In the genomic region with DNA sequence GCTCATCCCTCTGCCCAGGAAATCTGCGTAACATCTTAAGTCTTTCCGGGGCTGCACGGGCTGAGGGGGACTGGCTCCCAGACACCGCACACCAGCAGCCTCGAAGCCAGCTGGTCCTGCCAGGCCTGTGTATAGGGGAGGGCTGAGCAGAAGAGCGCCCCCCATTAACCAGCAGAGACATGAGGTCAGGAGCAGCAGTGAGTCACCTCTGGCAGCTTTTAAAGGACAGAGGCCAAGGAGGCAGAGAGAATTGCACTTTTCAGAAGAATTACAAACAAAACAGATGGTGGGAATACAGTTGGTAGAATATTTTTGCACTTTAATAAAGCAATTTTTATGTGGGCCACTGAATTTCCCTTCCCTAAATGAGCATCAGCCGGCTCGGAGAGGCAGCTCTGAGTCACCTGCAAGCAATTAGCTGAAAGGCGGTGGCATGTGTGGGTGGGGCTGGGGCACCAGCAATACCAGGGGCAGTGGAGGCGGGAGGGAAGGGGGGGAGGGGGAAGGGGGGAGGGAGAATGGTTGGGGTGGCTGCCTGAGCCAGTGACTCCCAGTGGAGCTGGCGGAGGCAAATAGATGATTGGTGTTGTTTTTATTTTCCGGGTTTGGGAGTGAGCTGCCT, we compare ENCODE assay signal across 1 cellular context.
TF ChIP-seq lines count a peak whose summit lies in the region.

No MANE protein-coding gene starts in this region.

TF ChIP-seq in H1, 55 proteins besides CTCF, POLR2A, EP300 and RAD21 (continued from another document):
- no peak for TF ChIP-seq RBBP5 (IDR thresholded peaks at IDR 0.05; ENCODE audit: borderline replicate concordance, low read depth, low read length)
- TF ChIP-seq TAF1 (IDR thresholded peaks at IDR 0.05; ENCODE audit: low read depth, low read length): no peak
- no peak for TF ChIP-seq BRCA1 (IDR thresholded peaks at IDR 0.05; ENCODE audit: low read depth, low read length)
- TF ChIP-seq, protein P1, sequence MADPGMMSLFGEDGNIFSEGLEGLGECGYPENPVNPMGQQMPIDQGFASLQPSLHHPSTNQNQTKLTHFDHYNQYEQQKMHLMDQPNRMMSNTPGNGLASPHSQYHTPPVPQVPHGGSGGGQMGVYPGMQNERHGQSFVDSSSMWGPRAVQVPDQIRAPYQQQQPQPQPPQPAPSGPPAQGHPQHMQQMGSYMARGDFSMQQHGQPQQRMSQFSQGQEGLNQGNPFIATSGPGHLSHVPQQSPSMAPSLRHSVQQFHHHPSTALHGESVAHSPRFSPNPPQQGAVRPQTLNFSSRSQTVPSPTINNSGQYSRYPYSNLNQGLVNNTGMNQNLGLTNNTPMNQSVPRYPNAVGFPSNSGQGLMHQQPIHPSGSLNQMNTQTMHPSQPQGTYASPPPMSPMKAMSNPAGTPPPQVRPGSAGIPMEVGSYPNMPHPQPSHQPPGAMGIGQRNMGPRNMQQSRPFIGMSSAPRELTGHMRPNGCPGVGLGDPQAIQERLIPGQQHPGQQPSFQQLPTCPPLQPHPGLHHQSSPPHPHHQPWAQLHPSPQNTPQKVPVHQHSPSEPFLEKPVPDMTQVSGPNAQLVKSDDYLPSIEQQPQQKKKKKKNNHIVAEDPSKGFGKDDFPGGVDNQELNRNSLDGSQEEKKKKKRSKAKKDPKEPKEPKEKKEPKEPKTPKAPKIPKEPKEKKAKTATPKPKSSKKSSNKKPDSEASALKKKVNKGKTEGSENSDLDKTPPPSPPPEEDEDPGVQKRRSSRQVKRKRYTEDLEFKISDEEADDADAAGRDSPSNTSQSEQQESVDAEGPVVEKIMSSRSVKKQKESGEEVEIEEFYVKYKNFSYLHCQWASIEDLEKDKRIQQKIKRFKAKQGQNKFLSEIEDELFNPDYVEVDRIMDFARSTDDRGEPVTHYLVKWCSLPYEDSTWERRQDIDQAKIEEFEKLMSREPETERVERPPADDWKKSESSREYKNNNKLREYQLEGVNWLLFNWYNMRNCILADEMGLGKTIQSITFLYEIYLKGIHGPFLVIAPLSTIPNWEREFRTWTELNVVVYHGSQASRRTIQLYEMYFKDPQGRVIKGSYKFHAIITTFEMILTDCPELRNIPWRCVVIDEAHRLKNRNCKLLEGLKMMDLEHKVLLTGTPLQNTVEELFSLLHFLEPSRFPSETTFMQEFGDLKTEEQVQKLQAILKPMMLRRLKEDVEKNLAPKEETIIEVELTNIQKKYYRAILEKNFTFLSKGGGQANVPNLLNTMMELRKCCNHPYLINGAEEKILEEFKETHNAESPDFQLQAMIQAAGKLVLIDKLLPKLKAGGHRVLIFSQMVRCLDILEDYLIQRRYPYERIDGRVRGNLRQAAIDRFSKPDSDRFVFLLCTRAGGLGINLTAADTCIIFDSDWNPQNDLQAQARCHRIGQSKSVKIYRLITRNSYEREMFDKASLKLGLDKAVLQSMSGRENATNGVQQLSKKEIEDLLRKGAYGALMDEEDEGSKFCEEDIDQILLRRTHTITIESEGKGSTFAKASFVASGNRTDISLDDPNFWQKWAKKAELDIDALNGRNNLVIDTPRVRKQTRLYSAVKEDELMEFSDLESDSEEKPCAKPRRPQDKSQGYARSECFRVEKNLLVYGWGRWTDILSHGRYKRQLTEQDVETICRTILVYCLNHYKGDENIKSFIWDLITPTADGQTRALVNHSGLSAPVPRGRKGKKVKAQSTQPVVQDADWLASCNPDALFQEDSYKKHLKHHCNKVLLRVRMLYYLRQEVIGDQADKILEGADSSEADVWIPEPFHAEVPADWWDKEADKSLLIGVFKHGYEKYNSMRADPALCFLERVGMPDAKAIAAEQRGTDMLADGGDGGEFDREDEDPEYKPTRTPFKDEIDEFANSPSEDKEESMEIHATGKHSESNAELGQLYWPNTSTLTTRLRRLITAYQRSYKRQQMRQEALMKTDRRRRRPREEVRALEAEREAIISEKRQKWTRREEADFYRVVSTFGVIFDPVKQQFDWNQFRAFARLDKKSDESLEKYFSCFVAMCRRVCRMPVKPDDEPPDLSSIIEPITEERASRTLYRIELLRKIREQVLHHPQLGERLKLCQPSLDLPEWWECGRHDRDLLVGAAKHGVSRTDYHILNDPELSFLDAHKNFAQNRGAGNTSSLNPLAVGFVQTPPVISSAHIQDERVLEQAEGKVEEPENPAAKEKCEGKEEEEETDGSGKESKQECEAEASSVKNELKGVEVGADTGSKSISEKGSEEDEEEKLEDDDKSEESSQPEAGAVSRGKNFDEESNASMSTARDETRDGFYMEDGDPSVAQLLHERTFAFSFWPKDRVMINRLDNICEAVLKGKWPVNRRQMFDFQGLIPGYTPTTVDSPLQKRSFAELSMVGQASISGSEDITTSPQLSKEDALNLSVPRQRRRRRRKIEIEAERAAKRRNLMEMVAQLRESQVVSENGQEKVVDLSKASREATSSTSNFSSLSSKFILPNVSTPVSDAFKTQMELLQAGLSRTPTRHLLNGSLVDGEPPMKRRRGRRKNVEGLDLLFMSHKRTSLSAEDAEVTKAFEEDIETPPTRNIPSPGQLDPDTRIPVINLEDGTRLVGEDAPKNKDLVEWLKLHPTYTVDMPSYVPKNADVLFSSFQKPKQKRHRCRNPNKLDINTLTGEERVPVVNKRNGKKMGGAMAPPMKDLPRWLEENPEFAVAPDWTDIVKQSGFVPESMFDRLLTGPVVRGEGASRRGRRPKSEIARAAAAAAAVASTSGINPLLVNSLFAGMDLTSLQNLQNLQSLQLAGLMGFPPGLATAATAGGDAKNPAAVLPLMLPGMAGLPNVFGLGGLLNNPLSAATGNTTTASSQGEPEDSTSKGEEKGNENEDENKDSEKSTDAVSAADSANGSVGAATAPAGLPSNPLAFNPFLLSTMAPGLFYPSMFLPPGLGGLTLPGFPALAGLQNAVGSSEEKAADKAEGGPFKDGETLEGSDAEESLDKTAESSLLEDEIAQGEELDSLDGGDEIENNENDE (IDR thresholded peaks at IDR 0.05; ENCODE audit: insufficient replicate concordance, low read length): no peak
TF ChIP-seq in H1: peak in this region for 2.
